Comparison of ENCODE assay signal across 28 cellular contexts in genomic region chr2:34828481-34828880, GRCh38.
"Had no signal": no experiment of that assay in that cellular context is flagged by ENCODE, and none has a peak within 500 bp of the region (broad histone marks: within the 10 kb centered on the region; RNA-seq: fewer than 3 reads in every experiment).

No MANE protein-coding gene starts in this region.

- H3K27ac ChIP-seq: neural progenitor cell, ovary, parathyroid adenoma, psoas muscle, skin epidermis, spleen, suprapubic skin, testis, tibial artery, transverse colon, upper lobe of right lung, uterus had no signal

- DNase-seq: natural killer cell; occipital lobe; ovary; posterior cingulate gyrus; psoas muscle; right cardiac atrium; spleen; stimulated activated CD4-positive, alpha-beta T cell treated with anti-CD3 and anti-CD28 coated beads, Interleukin-12 subunit alpha, Interleukin-12 subunit beta, amount 100 ng/mL, for 4 hours; stimulated activated CD4-positive, alpha-beta T cell treated with anti-CD3 and anti-CD28 coated beads, Interleukin-1b, Interleukin-23, amount 100 ng/mL, for 48 hours; stimulated activated CD4-positive, alpha-beta T cell treated with anti-CD3 and anti-CD28 coated beads, Interleukin-4, amount 100 ng/mL, for 1 hour; stimulated activated CD4-positive, alpha-beta T cell treated with anti-CD3 and anti-CD28 coated beads, Interleukin-4, amount 100 ng/mL, for 4 hours; stimulated activated CD8-positive, alpha-beta memory T cell treated with anti-CD3 and anti-CD28 coated beads, Interleukin-4, amount 100 ng/mL, for 48 hours; stimulated activated naive CD4-positive, alpha-beta T cell; stimulated activated naive CD8-positive, alpha-beta T cell treated with anti-CD3 and anti-CD28 coated beads, Interleukin-15, amount 100 ng/mL, for 72 hours; stimulated activated naive CD8-positive, alpha-beta T cell treated with anti-CD3 and anti-CD28 coated beads, Interleukin-15, Interleukin-2, amounts not matched to agents 100 U/mL and 50 U/mL, for 24 hours; substantia nigra; testis; tibial artery; transverse colon; upper lobe of right lung; uterus had no signal

- H3K36me3 ChIP-seq: neural progenitor cell, ovary, spleen, suprapubic skin, tibial artery, transverse colon, upper lobe of right lung, uterus had no signal

- H3K9ac ChIP-seq: neural progenitor cell, parathyroid adenoma had no signal

- H3K79me2 ChIP-seq: parathyroid adenoma had no signal

- H2AFZ ChIP-seq: neural progenitor cell, parathyroid adenoma had no signal

- ATAC-seq: natural killer cell; psoas muscle; right cardiac atrium; sciatic nerve; stimulated activated memory B cell treated with anti-CD40 and anti-IgM and Interleukin-4, amounts not matched to agents 10 μg/mL and 1 μg/mL and 100 μg/mL, for 72 hours; stimulated activated naive CD8-positive, alpha-beta T cell treated with anti-CD3 and anti-CD28 coated beads, Interleukin-15, amount 100 ng/mL, for 72 hours; stimulated activated naive CD8-positive, alpha-beta T cell treated with anti-CD3 and anti-CD28 coated beads, Interleukin-15, Interleukin-2, amounts not matched to agents 100 U/mL and 50 U/mL, for 24 hours; upper lobe of right lung had no signal

- H3K4me2 ChIP-seq: neural progenitor cell, smooth muscle cell had no signal

- H3K4me3 ChIP-seq: neural progenitor cell, ovary, psoas muscle, skin epidermis, smooth muscle cell, spleen, suprapubic skin, testis, tibial artery, transverse colon, upper lobe of right lung, uterus had no signal

- H3K9me3 ChIP-seq: ovary, suprapubic skin, testis, tibial artery, transverse colon, upper lobe of right lung, uterus had no signal

- H3K27me3 ChIP-seq: neural progenitor cell, ovary, spleen, suprapubic skin, testis, tibial artery, transverse colon, upper lobe of right lung, uterus had no signal

- H3K4me1 ChIP-seq: parathyroid adenoma, psoas muscle, spleen, suprapubic skin, testis, tibial artery, transverse colon, upper lobe of right lung, uterus had no signal
